Comparison of ENCODE assay signal across 31 cellular contexts in the genomic region with DNA sequence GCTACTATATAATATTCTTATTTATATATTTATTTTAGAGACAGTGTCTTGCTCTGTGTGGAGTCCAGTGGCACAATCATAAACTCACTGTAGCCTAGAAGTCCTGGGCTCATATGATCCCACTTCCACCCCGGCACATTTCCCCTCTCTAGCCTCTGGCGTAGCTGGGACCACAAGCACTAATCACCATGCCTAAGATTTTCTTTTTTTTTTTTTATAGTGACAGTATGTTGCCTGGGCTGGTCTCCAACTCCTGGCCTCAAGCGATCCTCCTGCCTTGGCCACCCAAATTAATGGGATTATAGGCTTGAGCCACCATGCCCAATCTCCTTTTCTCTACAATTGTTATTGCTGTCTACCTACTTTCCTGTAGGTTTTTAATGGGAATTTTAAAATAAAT.
DNase-seq lines count a peak whose midpoint lies in the region; TF ChIP-seq lines count a peak whose summit lies in the region.
"Had no signal": no experiment of that assay in that cellular context is flagged by ENCODE, and none has a peak within 500 bp of the region (broad histone marks: within the 10 kb centered on the region; RNA-seq: fewer than 3 reads in every experiment).

No MANE protein-coding gene starts in this region.

- peak; percentile 47 for DNase-seq in NCI-H82 (lab: John Stamatoyannopoulos, UW)
- DNase-seq in NCI-H82 treated with DMSO at 0.1 percent for 48 hours (lab: John Stamatoyannopoulos, UW; ENCODE audit: unreplicated experiment): no peak
- DNase-seq in SJCRH30: peak; percentile 78 to 87
- DNase-seq in ecto neural progenitor cell (ENCODE audit: low spot score): peak; percentile 48
- DNase-seq in NCI-H524 (lab: John Stamatoyannopoulos, UW): no peak
- DNase-seq in tibial nerve (ENCODE audit: low spot score in 2 of 2): no peak
- DNase-seq: 8988T; ACHN; AML-193; BE2C; C1 segment of cervical spinal cord; Caco-2; Calu3; CD4-positive, alpha-beta memory T cell; CD4-positive, alpha-beta T cell; CD4-positive, CD25-positive, alpha-beta regulatory T cell; CD8-positive, alpha-beta memory T cell; CD8-positive, alpha-beta T cell; COR-L47; DMS 273 treated with DMSO at 0.1 percent for 48 hours; DMS153; DMS53; DMS79; DMS79 treated with DMSO at 0.1 percent for 48 hours; DND-41; EL had no signal

- H3K4me1 ChIP-seq in SJCRH30: peaks cover 31% of the 10 kb centered on the region
- no peaks in the 10 kb centered on the region for H3K4me1 ChIP-seq in tibial nerve
- H3K4me1 ChIP-seq: A549, BE2C, BLaER1, Caco-2 had no signal

- H3K4me3 ChIP-seq in SJCRH30 (no peak overlapping the region), tibial nerve (no peak overlapping the region)
- H3K4me3 ChIP-seq: A549; BLaER1; BLaER1 treated with 17β-estradiol and CSF1 and Interleukin-3, amounts not matched to agents 10 nM and 100 nM had no signal

- WGBS in tibial nerve, 2 donors: 84 to 87% methylated on average over 3 of the region's 3 CpGs

- no peaks in the 10 kb centered on the region for H3K9me3 ChIP-seq in SJCRH30 (replicated peaks)
- no peaks in the 10 kb centered on the region for H3K9me3 ChIP-seq in tibial nerve
- H3K9me3 ChIP-seq: A549; BE2C; BLaER1; BLaER1 treated with 17β-estradiol and CSF1 and Interleukin-3, amounts not matched to agents 10 nM and 100 nM; Caco-2 had no signal

- H3K27ac ChIP-seq in SJCRH30: peak overlapping the region; percentile 40
- no peak overlapping the region for H3K27ac ChIP-seq in tibial nerve
- H3K27ac ChIP-seq: 22Rv1; A549; BLaER1; BLaER1 treated with 17β-estradiol and CSF1 and Interleukin-3, amounts not matched to agents 10 nM and 100 nM; C4-2B had no signal

- TF ChIP-seq EP300 in tibial nerve (IDR thresholded peaks at IDR 0.05): no peak

- no peaks in the 10 kb centered on the region for H3K27me3 ChIP-seq in SJCRH30
- H3K27me3 ChIP-seq in tibial nerve: no peaks in the 10 kb centered on the region
- H3K27me3 ChIP-seq: BE2C; BLaER1; BLaER1 treated with 17β-estradiol and CSF1 and Interleukin-3, amounts not matched to agents 10 nM and 100 nM had no signal

- no peak for TF ChIP-seq CTCF in tibial nerve (IDR thresholded peaks at IDR 0.05)

- H3K36me3 ChIP-seq in SJCRH30 (no peaks in the 10 kb centered on the region), tibial nerve (no peaks in the 10 kb centered on the region)
- H3K36me3 ChIP-seq: BE2C; BLaER1; BLaER1 treated with 17β-estradiol and CSF1 and Interleukin-3, amounts not matched to agents 10 nM and 100 nM had no signal

- no peak for TF ChIP-seq POLR2A in tibial nerve (IDR thresholded peaks at IDR 0.05)

Comparison
In these comparisons a context has a peak if more than half of its experiments do, and no peak if none do; other contexts are left out.
1. DNase-seq: peak in NCI-H82 (single experiment), SJCRH30 (2 of 2) and ecto neural progenitor cell (single experiment); none in NCI-H82 treated with DMSO at 0.1 percent for 48 hours (single experiment), NCI-H524 (0 of 2) and tibial nerve (0 of 2).